ENCODE assay signal across 9 cellular contexts in the genomic region with DNA sequence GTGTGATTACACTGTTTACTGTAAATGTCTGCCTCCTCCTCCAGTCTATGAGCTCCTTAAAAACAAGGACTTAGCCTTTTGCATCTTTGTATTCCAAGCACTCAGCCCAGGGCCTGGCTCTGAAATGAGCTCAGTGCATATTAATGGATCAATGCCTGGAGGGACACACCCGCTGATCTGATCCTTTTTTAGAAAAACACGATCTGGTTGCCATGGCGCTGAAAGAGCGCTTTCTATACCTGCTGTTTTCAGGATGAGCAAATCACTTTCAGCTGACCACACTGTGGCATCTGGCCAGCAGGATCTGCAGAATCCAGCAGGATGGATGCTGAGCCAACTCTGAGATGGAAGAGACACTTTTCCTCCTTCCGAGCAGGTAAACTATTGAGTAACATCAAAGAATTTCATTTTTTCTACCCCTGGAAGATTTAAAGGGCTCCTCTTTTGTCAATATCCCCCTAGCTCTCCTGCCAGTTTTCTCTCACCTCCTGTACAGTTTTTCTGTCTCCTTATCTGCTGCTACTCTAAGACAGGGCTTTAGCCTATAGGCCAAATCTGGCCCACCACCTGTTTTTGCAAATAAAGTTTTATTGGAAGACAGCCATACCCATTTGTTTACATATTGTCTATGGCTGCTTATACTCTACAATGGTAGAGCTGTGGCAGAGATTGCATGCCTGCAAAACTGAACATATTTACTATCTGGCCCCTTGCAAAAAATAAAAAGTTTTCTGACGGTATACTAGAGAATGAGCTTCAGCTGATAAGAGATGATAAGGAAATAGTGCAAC. TPM values are rescaled to one million over a fixed set of nuclear protein-coding genes. Genes with fewer than 3 reads are reported as not detected.
DNase-seq lines count a peak whose midpoint lies in the region; ATAC-seq and TF ChIP-seq lines count a peak whose summit lies in the region.
"Had no signal": no experiment of that assay in that cellular context is flagged by ENCODE, and none has a peak within 500 bp of the region (broad histone marks: within the 10 kb centered on the region; RNA-seq: fewer than 3 reads in every experiment).

No MANE protein-coding gene starts in this region.

- no peak overlapping the region for H3K4me3 ChIP-seq in fibroblast of the aortic adventitia (ENCODE audit: low read depth, low read length)
- H3K4me3 ChIP-seq: A549 had no signal

- ATAC-seq in HG03457 (IDR thresholded peaks at IDR 0.05; ENCODE audit: unreplicated experiment) (no peak), HG03469 (IDR thresholded peaks at IDR 0.05; ENCODE audit: unreplicated experiment) (no peak), HG03175 (IDR thresholded peaks at IDR 0.05; ENCODE audit: unreplicated experiment) (no peak)
- ATAC-seq: A549 had no signal

- peak overlapping the region; percentile 70 for H3K27ac ChIP-seq in RWPE1
- H3K27ac ChIP-seq: A549 had no signal

- CTCF ChIA-PET in RWPE1 (lab: Yijun Ruan, JAX): interaction anchor here (0.7 kb wide), 1 partner anchor 10 kb away, joined by 3 read pairs; no protein-coding TSS in a partner anchor

- POLR2A ChIA-PET in RWPE1 (lab: Yijun Ruan, JAX; ENCODE audit: low non-redundant PET): no interaction called here

- DNase-seq in NCI-H2107 treated with DMSO at 0.1 percent for 48 hours (lab: John Stamatoyannopoulos, UW; ENCODE audit: unreplicated experiment) (peak; percentile 42), NCI-H2107 (lab: John Stamatoyannopoulos, UW) (no peak), RWPE1 (ENCODE audit: low spot score) (peak; percentile 48), fibroblast of the aortic adventitia (ENCODE audit: low read depth) (peak; percentile 41), retina (peak; percentile 25)

- TF ChIP-seq CTCF in RWPE1 (conservative IDR thresholded peaks at IDR 0.05; ENCODE audit: low read depth): no peak
- no peak for TF ChIP-seq CTCF in fibroblast of the aortic adventitia (IDR thresholded peaks at IDR 0.05; ENCODE audit: insufficient read depth, low read length)

RNA-seq across cellular contexts. Expression of gene GARS1, which starts 37.6 kb away (rescaled TPM):
- total RNA-seq in fibroblast of the aortic adventitia (ENCODE audit: low replicate concordance): 298 and 452 TPM in 2 replicates

RNA-seq across cellular contexts. Expression of gene GGCT, which starts 52.4 kb away (rescaled TPM):
- total RNA-seq in fibroblast of the aortic adventitia (ENCODE audit: low replicate concordance): 27.3 and 47.8 TPM in 2 replicates
